In the genomic region with DNA sequence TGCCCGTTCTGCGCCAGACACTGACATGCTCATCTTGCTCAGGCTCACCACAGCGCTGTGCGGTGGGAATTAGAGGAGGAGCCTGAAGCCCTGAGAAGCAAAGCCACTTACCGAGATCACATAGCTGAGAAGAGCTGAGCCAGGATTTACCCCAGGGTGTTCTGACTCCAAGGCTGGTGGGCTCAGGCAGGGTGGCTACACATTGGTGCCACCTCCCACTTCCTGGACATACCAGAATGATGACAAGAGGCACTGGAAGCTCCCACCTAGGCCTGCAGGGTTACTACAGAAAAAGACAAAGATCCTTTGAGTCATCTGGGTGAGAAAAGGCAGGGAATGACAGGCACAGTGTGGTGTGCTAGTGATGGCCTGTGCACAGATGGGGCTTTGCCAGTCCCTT, we compare ENCODE assay signal across 14 cellular contexts. TPM values are rescaled to one million over a fixed set of nuclear protein-coding genes. Genes with fewer than 3 reads are reported as not detected.
DNase-seq lines count a peak whose midpoint lies in the region; ATAC-seq and TF ChIP-seq lines count a peak whose summit lies in the region.
"Had no signal": no experiment of that assay in that cellular context is flagged by ENCODE, and none has a peak within 500 bp of the region (broad histone marks: within the 10 kb centered on the region; RNA-seq: fewer than 3 reads in every experiment).

No MANE protein-coding gene starts in this region.

- no peak overlapping the region for H3K4me3 ChIP-seq in WERI-Rb-1 (ENCODE audit: low read depth, low read length)
- no peak overlapping the region for H3K4me3 ChIP-seq in adrenal gland
- H3K4me3 ChIP-seq: cardiac muscle cell had no signal

- DNase-seq in AG08395 (ENCODE audit: low spot score) (peak; percentile 49), HS-5 (ENCODE audit: low read depth) (peak; percentile 56), WERI-Rb-1 (peak; percentile 72), hepatic stellate cell (ENCODE audit: low spot score) (peak; percentile 29), adrenal gland (no peak), SHP77 treated with DMSO at 0.1 percent for 48 hours (lab: John Stamatoyannopoulos, UW) (no peak), AG08396 (ENCODE audit: low spot score) (no peak)
- DNase-seq: activated CD4-positive, alpha-beta T cell treated with anti-CD3 and anti-CD28 coated beads for 4 hours; KG1; NCI-H187; stimulated activated CD4-positive, alpha-beta T cell treated with anti-CD3 and anti-CD28 coated beads, Interleukin-4, amount 100 ng/mL, for 1 hour; stimulated activated naive CD8-positive, alpha-beta T cell treated with anti-CD3 and anti-CD28 coated beads, Interleukin-15, Interleukin-2, amounts not matched to agents 100 U/mL and 50 U/mL, for 24 hours had no signal

- 72 to 86% (median 76%) methylated on average over 5 of the region's 5 CpGs for WGBS in adrenal gland, 4 donors

- intact Hi-C loops in adrenal gland (cut with DNase I) = no loop called here

- H3K27me3 ChIP-seq in WERI-Rb-1 (ENCODE audit: insufficient read depth, low read depth, severe bottlenecking) (no peaks in the 10 kb centered on the region), adrenal gland (no peaks in the 10 kb centered on the region)
- H3K27me3 ChIP-seq: cardiac muscle cell had no signal

- H3K9me3 ChIP-seq in WERI-Rb-1 (ENCODE audit: severe bottlenecking) = no peaks in the 10 kb centered on the region
- no peaks in the 10 kb centered on the region for H3K9me3 ChIP-seq in adrenal gland (replicated peaks in 1 of 3)

- no peaks in the 10 kb centered on the region for H3K4me1 ChIP-seq in adrenal gland (replicated peaks in 1 of 2)

- H3K27ac ChIP-seq in WERI-Rb-1 (no peak overlapping the region), adrenal gland (no peak overlapping the region)
- H3K27ac ChIP-seq: cardiac muscle cell had no signal

- no peak for ATAC-seq in HG03442 (IDR thresholded peaks at IDR 0.05; ENCODE audit: unreplicated experiment)
- ATAC-seq: stimulated activated naive CD8-positive, alpha-beta T cell treated with anti-CD3 and anti-CD28 coated beads, Interleukin-15, Interleukin-2, amounts not matched to agents 100 U/mL and 50 U/mL, for 24 hours had no signal

- H3K36me3 ChIP-seq in WERI-Rb-1 (no peaks in the 10 kb centered on the region), adrenal gland (replicated peaks in 1 of 2) (no peaks in the 10 kb centered on the region)
- H3K36me3 ChIP-seq: cardiac muscle cell had no signal

- no peak for TF ChIP-seq POLR2A in adrenal gland (IDR thresholded peaks at IDR 0.05)

- TF ChIP-seq CTCF in WERI-Rb-1 (IDR thresholded peaks at IDR 0.05; ENCODE audit: low read depth, low read length) (no peak), adrenal gland (IDR thresholded peaks at IDR 0.05) (no peak)

RNA-seq across cellular contexts. Expression of gene FKBP1A, which starts 24.4 kb away (rescaled TPM):
- 100 to 1,000 TPM in 6 of 8 donors, 10 to 100 TPM in 2; 51.7 to 571 (median 151) TPM for total RNA-seq in adrenal gland
- polyA plus RNA-seq in adrenal gland = 100 to 1,000 TPM; 111 to 917 (median 149) TPM

RNA-seq across cellular contexts. Expression of gene NSFL1C, which starts 49.4 kb away (rescaled TPM):
- 100 to 1,000 TPM in 4 of 8 donors, 10 to 100 TPM in 4; 52.5 to 491 (median 98.9) TPM for total RNA-seq in adrenal gland
- polyA plus RNA-seq in adrenal gland = 100 to 1,000 TPM in 1 of 3 donors, 10 to 100 TPM in 2; 46.1 to 510 (median 61.1) TPM

Comparison
In these comparisons a context has a peak if more than half of its experiments do, and no peak if none do; other contexts are left out.
1. DNase-seq: peak in AG08395 (single experiment), HS-5 (single experiment), WERI-Rb-1 (single experiment) and hepatic stellate cell (single experiment); none in adrenal gland (0 of 7), SHP77 treated with DMSO at 0.1 percent for 48 hours (single experiment) and AG08396 (single experiment).